11 cellular contexts compared by ENCODE assay signal in genomic region chr11:117026593-117027330, GRCh38.
DNase-seq lines count a peak whose midpoint lies in the region; ATAC-seq and TF ChIP-seq lines count a peak whose summit lies in the region.
"Had no signal": no experiment of that assay in that cellular context is flagged by ENCODE, and none has a peak within 500 bp of the region (broad histone marks: within the 10 kb centered on the region; RNA-seq: fewer than 3 reads in every experiment).

No MANE protein-coding gene starts in this region.

- no peak overlapping the region for H2AFZ ChIP-seq in fibroblast of lung (ENCODE audit: low read length)

- no peaks in the 10 kb centered on the region for H3K9me3 ChIP-seq in fibroblast of lung (ENCODE audit: control insufficient read depth, insufficient read depth, low read depth, low read length)

- peaks cover 2% of the 10 kb centered on the region for H3K36me3 Mint-ChIP-seq in activated CD8-positive, alpha-beta T cell treated with anti-CD3 and anti-CD28 coated beads for 36 hours (ENCODE audit: low read depth)
- no peaks in the 10 kb centered on the region for H3K36me3 Mint-ChIP-seq in activated CD8-positive, alpha-beta T cell treated with anti-CD3 and anti-CD28 coated beads, Interleukin-2, amount 10 ng/mL, durations not matched to agents 7 days and 5 days (ENCODE audit: low read depth)

- peaks cover 1% of the 10 kb centered on the region for H3K9me3 Mint-ChIP-seq in activated CD8-positive, alpha-beta T cell treated with anti-CD3 and anti-CD28 coated beads for 36 hours
- no peaks in the 10 kb centered on the region for H3K9me3 Mint-ChIP-seq in activated CD8-positive, alpha-beta T cell treated with anti-CD3 and anti-CD28 coated beads, Interleukin-2, amount 10 ng/mL, durations not matched to agents 7 days and 5 days (ENCODE audit: insufficient read depth)

- peak; percentile 24 for DNase-seq in activated CD8-positive, alpha-beta T cell treated with anti-CD3 and anti-CD28 coated beads for 36 hours
- no peak for DNase-seq in activated CD8-positive, alpha-beta T cell treated with anti-CD3 and anti-CD28 coated beads, Interleukin-2, amount 10 ng/mL, durations not matched to agents 7 days and 5 days
- DNase-seq in fibroblast of lung (ENCODE audit: low read depth in 2 of 2), result peak; percentile 90 to 92
- no peak for DNase-seq in stimulated activated naive CD8-positive, alpha-beta T cell treated with anti-CD3 and anti-CD28 coated beads, Interleukin-15, Interleukin-2, amounts not matched to agents 100 U/mL and 50 U/mL, for 24 hours
- no peak for DNase-seq in lower leg skin (ENCODE audit: low spot score in 2 of 2)
- DNase-seq: activated CD4-positive, CD25-positive, alpha-beta regulatory T cell; effector memory CD4-positive, alpha-beta T cell; NCI-H2171 had no signal

- peak overlapping the region; percentile 21 for H3K4me2 ChIP-seq in fibroblast of lung (ENCODE audit: extremely low read depth, insufficient read depth, low read length)

- no peaks in the 10 kb centered on the region for H4K20me1 ChIP-seq in fibroblast of lung (ENCODE audit: control insufficient read depth, extremely low read depth, insufficient read depth, low read length)

- POLR2A ChIA-PET in activated CD8-positive, alpha-beta T cell treated with anti-CD3 and anti-CD28 coated beads for 36 hours (lab: Charles Lee), result interaction anchor here (0.7 to 1.3 kb wide), 4 partner anchors 9 to 68 kb away, joined by 3 to 4 read pairs (median 3); no protein-coding TSS in a partner anchor
- POLR2A ChIA-PET in activated CD8-positive, alpha-beta T cell treated with anti-CD3 and anti-CD28 coated beads, Interleukin-2, amount 10 ng/mL, durations not matched to agents 7 days and 5 days (lab: Charles Lee), result no interaction called here

- no peaks in the 10 kb centered on the region for H3K36me3 ChIP-seq in fibroblast of lung (ENCODE audit: control insufficient read depth, insufficient read depth, low read length)

- peaks cover 67% of the 10 kb centered on the region for H3K4me1 Mint-ChIP-seq in activated CD8-positive, alpha-beta T cell treated with anti-CD3 and anti-CD28 coated beads for 36 hours (ENCODE audit: low read depth)
- H3K4me1 Mint-ChIP-seq in activated CD8-positive, alpha-beta T cell treated with anti-CD3 and anti-CD28 coated beads, Interleukin-2, amount 10 ng/mL, durations not matched to agents 7 days and 5 days (ENCODE audit: low read depth), result peaks cover 38% of the 10 kb centered on the region

- H3K9ac ChIP-seq in fibroblast of lung (ENCODE audit: insufficient read depth, low read length), result no peak overlapping the region

- peaks cover 11% of the 10 kb centered on the region for H3K4me1 ChIP-seq in fibroblast of lung (ENCODE audit: control insufficient read depth, extremely low read depth, insufficient read depth, low read length)

- ATAC-seq in activated CD8-positive, alpha-beta T cell treated with anti-CD3 and anti-CD28 coated beads for 36 hours, result peak; percentile 77
- ATAC-seq in activated CD8-positive, alpha-beta T cell treated with anti-CD3 and anti-CD28 coated beads, Interleukin-2, amount 10 ng/mL, durations not matched to agents 7 days and 5 days, result no peak
- ATAC-seq in SK-N-SH treated with all-trans-retinoic acid at 6 μM for 48 hours (peak; percentile 49), GM21717 (IDR thresholded peaks at IDR 0.05; ENCODE audit: unreplicated experiment) (no peak), HG03139 (IDR thresholded peaks at IDR 0.05; ENCODE audit: unreplicated experiment) (no peak)
- ATAC-seq in stimulated activated naive CD8-positive, alpha-beta T cell treated with anti-CD3 and anti-CD28 coated beads, Interleukin-15, Interleukin-2, amounts not matched to agents 100 U/mL and 50 U/mL, for 24 hours, result peak; percentile 89

- no peak overlapping the region for H3K4me3 Mint-ChIP-seq in activated CD8-positive, alpha-beta T cell treated with anti-CD3 and anti-CD28 coated beads for 36 hours
- no peak overlapping the region for H3K4me3 Mint-ChIP-seq in activated CD8-positive, alpha-beta T cell treated with anti-CD3 and anti-CD28 coated beads, Interleukin-2, amount 10 ng/mL, durations not matched to agents 7 days and 5 days

- H3K79me2 ChIP-seq in fibroblast of lung (ENCODE audit: control insufficient read depth, insufficient read depth, low read length), result peaks cover 7% of the 10 kb centered on the region

- H3K27me3 ChIP-seq in fibroblast of lung (ENCODE audit: control insufficient read depth, insufficient read depth, low read length), result no peaks in the 10 kb centered on the region

- TF ChIP-seq POLR2A in lower leg skin (IDR thresholded peaks at IDR 0.05), result no peak

- peak overlapping the region; percentile 15 for H3K27ac ChIP-seq in fibroblast of lung (ENCODE audit: insufficient read depth, low read length)

- no peak for TF ChIP-seq CTCF in activated CD8-positive, alpha-beta T cell treated with anti-CD3 and anti-CD28 coated beads for 36 hours (IDR thresholded peaks at IDR 0.05)
- TF ChIP-seq CTCF in fibroblast of lung (conservative IDR thresholded peaks at IDR 0.05 in 1 of 2, IDR thresholded peaks at IDR 0.05 in 1 of 2; ENCODE audit: low read depth in 1 of 2, low read length in 2 of 2), result no peak
- no peak for TF ChIP-seq CTCF in lower leg skin (IDR thresholded peaks at IDR 0.05)

- intact Hi-C loops in activated CD8-positive, alpha-beta T cell treated with anti-CD3 and anti-CD28 coated beads for 36 hours (cut with micrococcal nuclease), result loop anchor here (5.0 kb wide), 1 partner anchor 36 kb away; no protein-coding TSS in a partner anchor
- intact Hi-C loops in lower leg skin (cut with DNase I; ENCODE audit: low total_unique reads), result no loop called here

- CTCF ChIA-PET in activated CD8-positive, alpha-beta T cell treated with anti-CD3 and anti-CD28 coated beads for 36 hours (lab: Charles Lee), result interaction anchor here (0.7 to 2.1 kb wide), 6 partner anchors 13 to 96 kb away, joined by 3 to 5 read pairs (median 4); no protein-coding TSS in a partner anchor
- CTCF ChIA-PET in activated CD8-positive, alpha-beta T cell treated with anti-CD3 and anti-CD28 coated beads, Interleukin-2, amount 10 ng/mL, durations not matched to agents 7 days and 5 days (lab: Charles Lee), result interaction anchor here (0.9 kb wide), 1 partner anchor 69 kb away, joined by 3 read pairs; no protein-coding TSS in a partner anchor

- no peaks in the 10 kb centered on the region for H3K27me3 Mint-ChIP-seq in activated CD8-positive, alpha-beta T cell treated with anti-CD3 and anti-CD28 coated beads for 36 hours
- H3K27me3 Mint-ChIP-seq in activated CD8-positive, alpha-beta T cell treated with anti-CD3 and anti-CD28 coated beads, Interleukin-2, amount 10 ng/mL, durations not matched to agents 7 days and 5 days (ENCODE audit: low read depth), result no peaks in the 10 kb centered on the region

- H3K4me3 ChIP-seq in fibroblast of lung (replicated peaks in 1 of 4; ENCODE audit: control extremely low read depth in 1 of 4, insufficient read depth in 1 of 4, low read depth in 3 of 4, low read length in 4 of 4), result peak overlapping the region in 1 of 4 experiments; percentile 1
- H3K4me3 ChIP-seq in lower leg skin (ENCODE audit: low read depth, poor library complexity, severe bottlenecking), result no peak overlapping the region

- peak overlapping the region; percentile 91 for H3K27ac Mint-ChIP-seq in activated CD8-positive, alpha-beta T cell treated with anti-CD3 and anti-CD28 coated beads for 36 hours
- H3K27ac Mint-ChIP-seq in activated CD8-positive, alpha-beta T cell treated with anti-CD3 and anti-CD28 coated beads, Interleukin-2, amount 10 ng/mL, durations not matched to agents 7 days and 5 days, result no peak overlapping the region

- WGBS in lower leg skin, 2 donors, result 49 to 53% methylated on average over 6 of the region's 6 CpGs

TF ChIP-seq in SK-N-SH treated with all-trans-retinoic acid at 6 μM for 48 hours, 23 proteins besides CTCF, POLR2A, EP300 and RAD21:
- no peak for TF ChIP-seq ISL1 (CRISPR knock-in tag; IDR thresholded peaks at IDR 0.05)
- TF ChIP-seq ZNF8 (CRISPR knock-in tag; IDR thresholded peaks at IDR 0.05), result peak; percentile 67; the same call in 1 of the 2 replicates

Comparison
In these comparisons a context has a peak if more than half of its experiments do, and no peak if none do; other contexts are left out.
1. ATAC-seq: peak in activated CD8-positive, alpha-beta T cell treated with anti-CD3 and anti-CD28 coated beads for 36 hours (single experiment), SK-N-SH treated with all-trans-retinoic acid at 6 μM for 48 hours (single experiment) and stimulated activated naive CD8-positive, alpha-beta T cell treated with anti-CD3 and anti-CD28 coated beads, Interleukin-15, Interleukin-2, amounts not matched to agents 100 U/mL and 50 U/mL, for 24 hours (single experiment); none in activated CD8-positive, alpha-beta T cell treated with anti-CD3 and anti-CD28 coated beads, Interleukin-2, amount 10 ng/mL, durations not matched to agents 7 days and 5 days (single experiment), GM21717 (single experiment) and HG03139 (single experiment).
2. DNase-seq: peak in activated CD8-positive, alpha-beta T cell treated with anti-CD3 and anti-CD28 coated beads for 36 hours (single experiment) and fibroblast of lung (2 of 2); none in activated CD8-positive, alpha-beta T cell treated with anti-CD3 and anti-CD28 coated beads, Interleukin-2, amount 10 ng/mL, durations not matched to agents 7 days and 5 days (single experiment), stimulated activated naive CD8-positive, alpha-beta T cell treated with anti-CD3 and anti-CD28 coated beads, Interleukin-15, Interleukin-2, amounts not matched to agents 100 U/mL and 50 U/mL, for 24 hours (single experiment) and lower leg skin (0 of 2).